ENCODE assay signal across 37 cellular contexts in genomic region chr2:221460136-221460535, GRCh38.
"Had no signal": no experiment of that assay in that cellular context is flagged by ENCODE, and none has a peak within 500 bp of the region (broad histone marks: within the 10 kb centered on the region; RNA-seq: fewer than 3 reads in every experiment).

No MANE protein-coding gene starts in this region.

- H3K4me1 ChIP-seq: adrenal gland, body of pancreas, breast epithelium had no signal

- H3K27ac Mint-ChIP-seq: activated B cell treated with CpG ODN at 0.5 μM for 24 hours; activated CD4-positive, alpha-beta memory T cell treated with anti-CD3 and anti-CD28 coated beads for 36 hours; activated CD4-positive, alpha-beta T cell treated with anti-CD3 and anti-CD28 coated beads, Interleukin-2, amount 10 ng/mL, durations not matched to agents 24 days and 14 days; activated CD8-positive, alpha-beta T cell treated with anti-CD3 and anti-CD28 coated beads for 36 hours; activated naive CD4-positive, alpha-beta T cell treated with anti-CD3 and anti-CD28 coated beads for 36 hours; activated naive CD4-positive, alpha-beta T cell treated with anti-CD3 and anti-CD28 coated beads, Interleukin-2, amount 50 U/mL, for 72 hours; activated naive CD8-positive, alpha-beta T cell treated with anti-CD3 and anti-CD28 coated beads for 36 hours; activated T-cell treated with anti-CD3 and anti-CD28 coated beads, Interleukin-2, amount 50 U/mL, for 72 hours; activated T-helper 1 cell treated with anti-CD3 and anti-CD28 coated beads, Interleukin-12 subunit alpha, Interleukin-12 subunit beta, Interleukin-2, Interleukin-4 antibody, amounts not matched to agents 30 ng/mL and 10 ng/mL and 1 ng/mL, durations not matched to agents 14 hours and 24 hours and 36 hours; activated T-helper 17 cell treated with anti-CD3 and anti-CD28 coated beads, Interleukin-2, amount 50 U/mL, for 72 hours; T-helper 1 cell treated with Interleukin-12 subunit alpha and Interleukin-12 subunit beta and Interleukin-4 antibody, amounts not matched to agents 30 μg/mL and 1 μg/mL, for 36 hours; T-helper 2 cell treated with Interferon-gamma antibody and Interleukin-4, amounts not matched to agents 5 μg/mL and 100 μg/mL, for 36 hours had no signal

- H3K27me3 Mint-ChIP-seq: activated B cell treated with CpG ODN at 0.5 μM for 24 hours; activated CD4-positive, alpha-beta memory T cell treated with anti-CD3 and anti-CD28 coated beads for 36 hours; activated CD8-positive, alpha-beta T cell treated with anti-CD3 and anti-CD28 coated beads for 36 hours; activated T-helper 17 cell treated with anti-CD3 and anti-CD28 coated beads, Interleukin-2, amount 50 U/mL, for 72 hours had no signal

- H3K9me3 ChIP-seq: adrenal gland, body of pancreas, breast epithelium had no signal

- H3K27me3 ChIP-seq: adrenal gland, body of pancreas, brain microvascular endothelial cell, breast epithelium had no signal

- H3K4me3 Mint-ChIP-seq: activated B cell treated with CpG ODN at 0.5 μM for 24 hours; activated CD4-positive, alpha-beta memory T cell treated with anti-CD3 and anti-CD28 coated beads for 36 hours; activated CD4-positive, alpha-beta T cell treated with anti-CD3 and anti-CD28 coated beads, Interleukin-2, amount 10 ng/mL, durations not matched to agents 24 days and 14 days; activated CD8-positive, alpha-beta T cell treated with anti-CD3 and anti-CD28 coated beads for 36 hours; activated naive CD4-positive, alpha-beta T cell treated with anti-CD3 and anti-CD28 coated beads for 36 hours; activated naive CD8-positive, alpha-beta T cell treated with anti-CD3 and anti-CD28 coated beads for 36 hours; activated T-cell treated with anti-CD3 and anti-CD28 coated beads, Interleukin-2, amount 50 U/mL, for 4 hours; activated T-cell treated with anti-CD3 and anti-CD28 coated beads, Interleukin-2, amount 50 U/mL, for 72 hours; activated T-helper 1 cell treated with anti-CD3 and anti-CD28 coated beads, Interleukin-12 subunit alpha, Interleukin-12 subunit beta, Interleukin-2, Interleukin-4 antibody, amounts not matched to agents 30 ng/mL and 10 ng/mL and 1 ng/mL, durations not matched to agents 14 hours and 24 hours and 36 hours; activated T-helper 17 cell treated with anti-CD3 and anti-CD28 coated beads, Interleukin-2, amount 50 U/mL, for 72 hours; T-helper 1 cell treated with Interleukin-12 subunit alpha and Interleukin-12 subunit beta and Interleukin-4 antibody, amounts not matched to agents 30 μg/mL and 1 μg/mL, for 36 hours; T-helper 2 cell treated with Interferon-gamma antibody and Interleukin-4, amounts not matched to agents 5 μg/mL and 100 μg/mL, for 36 hours had no signal

- ATAC-seq: activated CD8-positive, alpha-beta T cell treated with anti-CD3 and anti-CD28 coated beads for 36 hours; activated naive CD4-positive, alpha-beta T cell treated with anti-CD3 and anti-CD28 coated beads, Interleukin-2, amount 50 U/mL, for 72 hours; activated T-cell treated with anti-CD3 and anti-CD28 coated beads, Interleukin-2, amount 50 U/mL, for 4 hours; activated T-cell treated with anti-CD3 and anti-CD28 coated beads, Interleukin-2, amount 50 U/mL, for 72 hours; activated T-helper 17 cell treated with anti-CD3 and anti-CD28 coated beads, Interleukin-2, amount 50 U/mL, for 72 hours; body of pancreas had no signal

- FAIRE-seq: astrocyte, TTC549 had no signal

- H3K36me3 ChIP-seq: adrenal gland, brain microvascular endothelial cell, breast epithelium had no signal

- H3K9me3 Mint-ChIP-seq: activated B cell treated with CpG ODN at 0.5 μM for 24 hours; activated CD4-positive, alpha-beta memory T cell treated with anti-CD3 and anti-CD28 coated beads for 36 hours; activated CD4-positive, alpha-beta T cell treated with anti-CD3 and anti-CD28 coated beads, Interleukin-2, amount 10 ng/mL, durations not matched to agents 24 days and 14 days; activated CD8-positive, alpha-beta T cell treated with anti-CD3 and anti-CD28 coated beads for 36 hours; activated naive CD4-positive, alpha-beta T cell treated with anti-CD3 and anti-CD28 coated beads for 36 hours; activated naive CD8-positive, alpha-beta T cell treated with anti-CD3 and anti-CD28 coated beads for 36 hours; activated T-cell treated with anti-CD3 and anti-CD28 coated beads, Interleukin-2, amount 50 U/mL, for 4 hours; activated T-cell treated with anti-CD3 and anti-CD28 coated beads, Interleukin-2, amount 50 U/mL, for 72 hours; activated T-helper 1 cell treated with anti-CD3 and anti-CD28 coated beads, Interleukin-12 subunit alpha, Interleukin-12 subunit beta, Interleukin-2, Interleukin-4 antibody, amounts not matched to agents 30 ng/mL and 10 ng/mL and 1 ng/mL, durations not matched to agents 14 hours and 24 hours and 36 hours; activated T-helper 17 cell treated with anti-CD3 and anti-CD28 coated beads, Interleukin-2, amount 50 U/mL, for 72 hours; T-helper 1 cell treated with Interleukin-12 subunit alpha and Interleukin-12 subunit beta and Interleukin-4 antibody, amounts not matched to agents 30 μg/mL and 1 μg/mL, for 36 hours; T-helper 2 cell treated with Interferon-gamma antibody and Interleukin-4, amounts not matched to agents 5 μg/mL and 100 μg/mL, for 36 hours had no signal

- H3K27ac ChIP-seq: adrenal gland, body of pancreas, brain microvascular endothelial cell, breast epithelium, VCaP had no signal

- H3K36me3 Mint-ChIP-seq: activated naive CD8-positive, alpha-beta T cell treated with anti-CD3 and anti-CD28 coated beads for 36 hours had no signal

- DNase-seq: activated B cell treated with CpG ODN at 0.5 μM for 24 hours; activated CD4-positive, alpha-beta memory T cell treated with anti-CD3 and anti-CD28 coated beads for 36 hours; activated CD4-positive, alpha-beta T cell treated with anti-CD3 and anti-CD28 coated beads for 4 hours; activated CD4-positive, alpha-beta T cell treated with anti-CD3 and anti-CD28 coated beads, Interleukin-2, amount 10 ng/mL, durations not matched to agents 24 days and 14 days; activated CD4-positive, alpha-beta T cell treated with anti-CD3 and anti-CD28 coated beads, Interleukin-2, amount 50 U/mL, for 1 hour; activated CD4-positive, alpha-beta T cell treated with anti-CD3 and anti-CD28 coated beads, Interleukin-2, amount 50 U/mL, for 4 hours; activated CD4-positive, CD25-positive, alpha-beta regulatory T cell treated with anti-CD3 and anti-CD28 coated beads, Interleukin-2, amount 50 U/mL, for 72 hours; activated CD8-positive, alpha-beta memory T cell treated with anti-CD3 and anti-CD28 coated beads, Interleukin-2, amount 50 U/mL, for 4 hours; activated CD8-positive, alpha-beta T cell treated with anti-CD3 and anti-CD28 coated beads for 36 hours; activated effector memory CD4-positive, alpha-beta T cell treated with anti-CD3 and anti-CD28 coated beads, Interleukin-2, amount 50 U/mL, for 16 hours; activated gamma-delta T cell treated with Interleukin-2 at 50 U/mL for 16 hours; activated naive CD4-positive, alpha-beta T cell; activated naive CD4-positive, alpha-beta T cell treated with anti-CD3 and anti-CD28 coated beads for 36 hours; activated naive CD4-positive, alpha-beta T cell treated with anti-CD3 and anti-CD28 coated beads, Interleukin-2, amount 50 U/mL, for 16 hours; activated naive CD8-positive, alpha-beta T cell treated with anti-CD3 and anti-CD28 coated beads for 36 hours; activated T-cell treated with anti-CD3 and anti-CD28 coated beads for 4 hours; activated T-cell treated with anti-CD3 and anti-CD28 coated beads, Interleukin-2, amount 50 U/mL, for 1 hour; activated T-cell treated with anti-CD3 and anti-CD28 coated beads, Interleukin-2, amount 50 U/mL, for 4 hours; activated T-cell treated with anti-CD3 and anti-CD28 coated beads, Interleukin-2, amount 50 U/mL, for 72 hours; adrenal gland; amniotic stem cell; aorta; body of pancreas; brain microvascular endothelial cell; central memory CD4-positive, alpha-beta T cell; T-helper 1 cell; T-helper 2 cell; T-helper 9 cell had no signal

- H3K4me3 ChIP-seq: adrenal gland, body of pancreas, breast epithelium had no signal
